Comparison of ENCODE assay signal across 22 cellular contexts in the genomic region with DNA sequence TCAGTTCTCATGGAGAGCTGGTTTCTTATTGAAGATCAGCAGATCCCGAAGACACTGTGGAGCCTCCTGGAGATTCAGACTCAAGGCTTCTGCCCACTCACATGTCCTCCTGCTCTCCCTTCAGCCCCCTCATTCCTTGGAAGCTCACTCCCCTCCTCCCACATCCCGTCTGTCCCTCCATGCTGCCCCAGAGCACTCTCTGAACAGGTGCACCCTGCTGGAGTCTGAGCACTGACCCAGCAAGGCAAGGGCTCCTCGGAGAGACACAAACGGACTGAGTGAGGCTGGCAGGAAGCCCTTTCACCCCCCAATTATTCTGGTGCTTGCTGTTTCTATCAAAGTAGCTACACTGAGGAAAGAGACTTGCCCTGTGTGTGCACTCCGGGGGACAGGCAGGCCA.
"Had no signal": no experiment of that assay in that cellular context is flagged by ENCODE, and none has a peak within 500 bp of the region (broad histone marks: within the 10 kb centered on the region; RNA-seq: fewer than 3 reads in every experiment).

No MANE protein-coding gene starts in this region.

- H3K9me3 Mint-ChIP-seq: mesothelial cell of epicardium had no signal

- H3K4me3 Mint-ChIP-seq: immature natural killer cell, mesothelial cell of epicardium had no signal

- H3K4me1 ChIP-seq: esophagus muscularis mucosa, foreskin keratinocyte, gastroesophageal sphincter, heart left ventricle, left lung, lower lobe of right lung had no signal

- H3K9me3 ChIP-seq: esophagus muscularis mucosa, gastroesophageal sphincter, heart left ventricle, left lung, lower lobe of right lung, mucosa of descending colon had no signal

- H3K4me1 Mint-ChIP-seq: immature natural killer cell, mesothelial cell of epicardium had no signal

- DNase-seq: dermis blood vessel endothelial cell; effector CD4-positive, alpha-beta T cell; effector memory CD4-positive, alpha-beta T cell; foreskin keratinocyte; heart left ventricle; hypothalamus; immature natural killer cell; islet precursor cell; kidney; kidney glomerular epithelial cell; left colon; left lung; left ventricle myocardium superior; lower lobe of right lung; mesenchymal stem cell; mucosa of descending colon had no signal

- H3K27me3 ChIP-seq: foreskin keratinocyte, hepatocyte had no signal

- H2AFZ ChIP-seq: hepatocyte had no signal

- ATAC-seq: foreskin keratinocyte, gastroesophageal sphincter, heart left ventricle, left colon, left lung, left ventricle myocardium superior, lower lobe of right lung, mucosa of descending colon had no signal

- H3K4me3 ChIP-seq: coronary artery, dorsolateral prefrontal cortex, esophagus muscularis mucosa, gastroesophageal sphincter, heart left ventricle, hepatocyte, left lung, lower lobe of right lung, mucosa of descending colon had no signal

- H3K27ac Mint-ChIP-seq: immature natural killer cell, mesothelial cell of epicardium had no signal

- H3K79me2 ChIP-seq: hepatocyte had no signal

- H3K4me2 ChIP-seq: hepatocyte had no signal

- H3K36me3 Mint-ChIP-seq: immature natural killer cell, mesothelial cell of epicardium had no signal

- H3K36me3 ChIP-seq: esophagus muscularis mucosa, gastroesophageal sphincter, heart left ventricle, left lung, lower lobe of right lung had no signal

- H3K27ac ChIP-seq: coronary artery, dorsolateral prefrontal cortex, esophagus muscularis mucosa, foreskin keratinocyte, gastroesophageal sphincter, heart left ventricle, hepatocyte, left lung, lower lobe of right lung had no signal
